20 cellular contexts compared by ENCODE assay signal in the genomic region with DNA sequence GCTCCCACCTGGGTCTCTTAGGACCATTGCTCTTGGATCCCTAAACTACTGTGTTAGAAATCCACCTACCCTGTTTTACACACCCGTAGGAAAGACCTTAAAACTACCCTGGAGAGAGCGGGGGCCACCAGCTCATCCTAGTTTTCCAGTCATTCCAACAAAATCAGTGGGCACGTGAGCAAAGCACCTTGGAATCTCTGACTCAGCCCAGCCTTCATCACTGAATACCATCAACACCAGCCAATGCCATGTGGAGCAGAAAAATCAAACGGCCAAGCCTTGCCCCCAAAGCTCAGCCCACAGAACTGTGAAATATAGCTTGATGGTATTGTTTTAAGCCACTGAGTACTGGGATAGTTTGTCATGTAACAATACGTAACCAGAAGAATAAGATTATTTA.
A peak's percentile ranks its signal among the peaks of the same experiment; 100 is the strongest.
DNase-seq lines count a peak whose midpoint lies in the region; TF ChIP-seq lines count a peak whose summit lies in the region.
"Had no signal": no experiment of that assay in that cellular context is flagged by ENCODE, and none has a peak within 500 bp of the region (broad histone marks: within the 10 kb centered on the region; RNA-seq: fewer than 3 reads in every experiment).

No MANE protein-coding gene starts in this region.

- H3K27ac ChIP-seq in RWPE1: no peak overlapping the region
- no peak overlapping the region for H3K27ac ChIP-seq in neural progenitor cell
- H3K27ac ChIP-seq: BLaER1 had no signal

- CTCF ChIA-PET in RWPE1 (lab: Yijun Ruan, JAX): interaction anchor here (0.6 to 0.7 kb wide), 2 partner anchors 17 to 453 kb away, joined by 5 to 6 read pairs; no protein-coding TSS in a partner anchor

- H3K9me3 ChIP-seq in neural progenitor cell (ENCODE audit: low read depth): no peaks in the 10 kb centered on the region
- H3K9me3 ChIP-seq: BLaER1 had no signal

- H3K9me3 Mint-ChIP-seq in immature natural killer cell (peaks cover 0 to 3% (median under 1%) of the 10 kb centered on the region in 6 donors), neural progenitor cell (no peaks in the 10 kb centered on the region)
- H3K9me3 Mint-ChIP-seq: CD8-positive, alpha-beta T cell had no signal

- H3K4me3 Mint-ChIP-seq in immature natural killer cell (no peak overlapping the region), neural progenitor cell (no peak overlapping the region)
- H3K4me3 Mint-ChIP-seq: CD8-positive, alpha-beta T cell had no signal

- no peak overlapping the region for H3K9ac ChIP-seq in neural progenitor cell
- H3K9ac ChIP-seq: BLaER1 had no signal

- H2AFZ ChIP-seq in neural progenitor cell (replicated peaks): no peak overlapping the region

- H3K36me3 ChIP-seq in neural progenitor cell: no peaks in the 10 kb centered on the region
- H3K36me3 ChIP-seq: BLaER1 had no signal

- TF ChIP-seq CTCF in RWPE1 (conservative IDR thresholded peaks at IDR 0.05; ENCODE audit: low read depth) (no peak), neural progenitor cell (IDR thresholded peaks at IDR 0.05) (no peak)

- no peaks in the 10 kb centered on the region for H3K27me3 ChIP-seq in neural progenitor cell
- H3K27me3 ChIP-seq: BLaER1 had no signal

- H3K4me1 Mint-ChIP-seq in immature natural killer cell (no peaks in the 10 kb centered on the region), neural progenitor cell (no peaks in the 10 kb centered on the region)

- H3K79me2 ChIP-seq in neural progenitor cell (ENCODE audit: low read depth): no peaks in the 10 kb centered on the region

- H3K27me3 Mint-ChIP-seq in immature natural killer cell (ENCODE audit: low read depth in 3 of 3): peaks cover 0 to 2% (median 1%) of the 10 kb centered on the region in 3 donors
- H3K27me3 Mint-ChIP-seq in neural progenitor cell (ENCODE audit: insufficient read depth, low read depth): no peaks in the 10 kb centered on the region

- peaks cover 7% of the 10 kb centered on the region for H3K4me1 ChIP-seq in neural progenitor cell
- H3K4me1 ChIP-seq: BLaER1 had no signal

- no peaks in the 10 kb centered on the region for H4K20me1 ChIP-seq in neural progenitor cell (ENCODE audit: low read depth)
- H4K20me1 ChIP-seq: BLaER1 had no signal

- H3K36me3 Mint-ChIP-seq in immature natural killer cell (no peaks in the 10 kb centered on the region), neural progenitor cell (no peaks in the 10 kb centered on the region)
- H3K36me3 Mint-ChIP-seq: CD8-positive, alpha-beta T cell had no signal

- DNase-seq in EH (ENCODE audit: low read depth) (peak; percentile 0), HK-2 (ENCODE audit: unreplicated experiment) (peak; percentile 8), RWPE1 (ENCODE audit: low spot score) (peak; percentile 21), islet precursor cell (peak; percentile 59), immature natural killer cell (no peak), neural progenitor cell (ENCODE audit: low spot score) (no peak), NCI-H526 treated with DMSO at 0.1 percent for 48 hours (lab: John Stamatoyannopoulos, UW) (no peak)
- no peak for DNase-seq in activated CD8-positive, alpha-beta memory T cell treated with anti-CD3 and anti-CD28 coated beads, Interleukin-2, amount 50 U/mL, for 4 hours
- DNase-seq: CD8-positive, alpha-beta T cell; DMS79; GDM1; GOT3; NCI-H1048; NCI-H1436 treated with DMSO at 0.1 percent for 48 hours; NCI-H2029 treated with DMSO at 0.1 percent for 48 hours; NCI-H2171 treated with DMSO at 0.1 percent for 48 hours; NCI-H82; SHP77 treated with DMSO at 0.1 percent for 48 hours had no signal

- POLR2A ChIA-PET in RWPE1 (lab: Yijun Ruan, JAX; ENCODE audit: low non-redundant PET): no interaction called here

- H3F3A ChIP-seq in neural progenitor cell (ENCODE audit: low read depth): no peaks in the 10 kb centered on the region

- no peak overlapping the region for H3K4me3 ChIP-seq in neural progenitor cell
- H3K4me3 ChIP-seq: BLaER1, K562 had no signal

- no peak overlapping the region for H3K27ac Mint-ChIP-seq in immature natural killer cell
- H3K27ac Mint-ChIP-seq in neural progenitor cell: no peak overlapping the region
- H3K27ac Mint-ChIP-seq: CD8-positive, alpha-beta T cell had no signal

- no peak overlapping the region for H3K4me2 ChIP-seq in neural progenitor cell
- H3K4me2 ChIP-seq: BLaER1 had no signal

Comparison
In these comparisons a context has a peak if more than half of its experiments do, and no peak if none do; other contexts are left out.
1. DNase-seq: peak in EH (single experiment), HK-2 (single experiment), RWPE1 (single experiment) and islet precursor cell (single experiment); none in activated CD8-positive, alpha-beta memory T cell treated with anti-CD3 and anti-CD28 coated beads, Interleukin-2, amount 50 U/mL, for 4 hours (single experiment), immature natural killer cell (0 of 3), neural progenitor cell (single experiment) and NCI-H526 treated with DMSO at 0.1 percent for 48 hours (single experiment).